Comparison of ENCODE assay signal across 9 cellular contexts in the genomic region with DNA sequence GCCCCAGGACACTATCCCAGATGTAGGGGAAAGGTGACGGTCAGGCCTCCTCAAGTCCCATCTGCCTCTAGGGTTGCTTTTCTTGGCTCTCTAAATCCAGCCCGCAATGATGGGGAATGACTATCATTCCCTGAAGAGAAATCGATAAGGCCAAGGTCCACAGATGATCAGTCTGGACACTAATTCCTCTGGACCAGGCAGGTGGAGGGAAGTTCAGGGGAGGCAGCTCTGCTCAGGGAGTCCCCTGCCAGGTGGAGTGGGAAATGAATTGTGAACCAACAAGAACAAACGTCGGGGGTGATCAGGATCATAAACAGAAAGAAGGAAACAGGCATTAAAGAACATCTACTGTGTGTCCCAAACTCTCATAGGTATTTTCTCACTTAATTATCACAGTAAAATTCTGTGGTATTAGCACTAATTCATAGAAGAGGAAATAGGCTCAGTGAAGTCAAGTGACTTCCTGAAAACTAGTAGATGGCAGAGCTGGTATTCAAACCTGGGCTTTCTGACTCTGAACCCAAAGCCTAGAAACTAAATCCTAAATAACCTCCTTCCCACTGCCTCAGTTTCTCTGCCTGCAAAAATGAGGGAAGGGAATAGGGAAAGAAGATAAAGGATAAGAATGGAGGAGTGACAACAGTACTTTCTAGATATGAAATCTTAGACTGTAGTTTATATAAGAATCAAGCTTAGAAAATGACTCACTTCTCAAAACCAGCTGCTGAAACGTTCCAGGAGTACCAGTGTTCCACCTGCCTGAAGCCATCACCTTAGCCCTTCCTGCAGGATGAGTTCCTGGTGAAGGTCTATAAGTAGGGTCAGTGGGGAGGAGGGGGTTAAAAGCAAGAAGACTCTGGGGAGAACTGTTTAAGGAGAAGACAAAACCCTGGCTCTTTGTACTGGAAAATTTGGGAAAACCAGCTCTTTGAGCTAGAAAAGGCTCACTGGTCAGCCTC. TPM values are rescaled to one million over a fixed set of nuclear protein-coding genes. Genes with fewer than 3 reads are reported as not detected.
DNase-seq lines count a peak whose midpoint lies in the region; ATAC-seq, FAIRE-seq and TF ChIP-seq lines count a peak whose summit lies in the region.
"Had no signal": no experiment of that assay in that cellular context is flagged by ENCODE, and none has a peak within 500 bp of the region (broad histone marks: within the 10 kb centered on the region; RNA-seq: fewer than 3 reads in every experiment).

No MANE protein-coding gene starts in this region.

- no peak overlapping the region for H2AFZ ChIP-seq in HepG2 (ENCODE audit: low read length)

- H3K9ac ChIP-seq in SK-N-MC (ENCODE audit: insufficient read length) = peak overlapping the region; percentile 19
- 0 out of 2 replicates have a peak overlapping the region, but pooled peaks have one; percentile 28 for H3K9ac ChIP-seq in HepG2 (ENCODE audit: insufficient read depth, low read depth, low read length)

- no peak for FAIRE-seq in HepG2 (lab: Jason Lieb, UNC)

- no peaks in the 10 kb centered on the region for H3K79me2 ChIP-seq in HepG2 (ENCODE audit: insufficient read depth, low read length)

- H3K27me3 Mint-ChIP-seq in activated T-cell treated with anti-CD3 and anti-CD28 coated beads, Interleukin-2, amount 50 U/mL, for 4 hours (ENCODE audit: low read depth) = no peaks in the 10 kb centered on the region

- DNase-seq in activated T-cell treated with anti-CD3 and anti-CD28 coated beads, Interleukin-2, amount 50 U/mL, for 4 hours = no peak
- DNase-seq in activated T-cell treated with anti-CD3 and anti-CD28 coated beads for 4 hours (no peak), SK-N-MC (ENCODE audit: low read depth, low spot score) (no peak), HepG2 (ENCODE audit: low spot score) (no peak), suprapubic skin (ENCODE audit: low spot score in 2 of 2) (no peak), WERI-Rb-1 (no peak), lower leg skin (ENCODE audit: low spot score in 2 of 2) (no peak)
- DNase-seq: activated CD8-positive, alpha-beta memory T cell treated with anti-CD3 and anti-CD28 coated beads, Interleukin-2, amount 50 U/mL, for 4 hours had no signal

- H3K4me1 ChIP-seq in HepG2 (ENCODE audit: insufficient read depth, low read length) = peaks cover 90% of the 10 kb centered on the region
- peaks cover 100% of the 10 kb centered on the region for H3K4me1 ChIP-seq in suprapubic skin

- H3K9me3 ChIP-seq in SK-N-MC (ENCODE audit: low read depth, low read length) (no peaks in the 10 kb centered on the region), HepG2 (ENCODE audit: low read length) (no peaks in the 10 kb centered on the region), suprapubic skin (no peaks in the 10 kb centered on the region), WERI-Rb-1 (ENCODE audit: severe bottlenecking) (no peaks in the 10 kb centered on the region)

- H3K27me3 ChIP-seq in HepG2 (ENCODE audit: control insufficient read depth in 1 of 2, insufficient read depth in 2 of 2, low read length in 2 of 2) = no peaks in the 10 kb centered on the region
- no peaks in the 10 kb centered on the region for H3K27me3 ChIP-seq in suprapubic skin
- H3K27me3 ChIP-seq in WERI-Rb-1 (ENCODE audit: insufficient read depth, low read depth, severe bottlenecking) = no peaks in the 10 kb centered on the region

- no TSS peak for BruUV-seq in HepG2 (replicated peaks; lab: Mats Ljungman, UMichigan)

- TF ChIP-seq POLR2A in HepG2 (IDR thresholded peaks at IDR 0.05; ENCODE audit: insufficient read depth in 1 of 2, low read depth in 2 of 2, low read length in 2 of 2) (0 out of 4 replicates have a peak, but pooled peaks of 1 of the 2 experiments have one; percentile 16), suprapubic skin (IDR thresholded peaks at IDR 0.05) (no peak), lower leg skin (IDR thresholded peaks at IDR 0.05) (no peak)

- no peaks in the 10 kb centered on the region for H3K9me3 Mint-ChIP-seq in activated T-cell treated with anti-CD3 and anti-CD28 coated beads, Interleukin-2, amount 50 U/mL, for 4 hours

- H3K36me3 ChIP-seq in SK-N-MC (ENCODE audit: insufficient read depth, low read length) = peaks cover 6% of the 10 kb centered on the region; the same call in 1 of the 2 replicates
- peaks cover 0 to 2% of the 10 kb centered on the region in 2 experiments; a peak in 2 of 5 replicates for H3K36me3 ChIP-seq in HepG2 (replicated peaks in 1 of 2; ENCODE audit: control insufficient read depth in 1 of 2, insufficient read depth in 2 of 2, low read length in 2 of 2)
- H3K36me3 ChIP-seq in suprapubic skin = no peaks in the 10 kb centered on the region
- no peaks in the 10 kb centered on the region for H3K36me3 ChIP-seq in WERI-Rb-1

- TF ChIP-seq CTCF in HepG2 (CRISPR knock-in tag; IDR thresholded peaks at IDR 0.05) (no peak), suprapubic skin (IDR thresholded peaks at IDR 0.05) (no peak), WERI-Rb-1 (IDR thresholded peaks at IDR 0.05; ENCODE audit: low read depth, low read length) (no peak), lower leg skin (IDR thresholded peaks at IDR 0.05) (no peak)

- H3K4me3 ChIP-seq in SK-N-MC = no peak overlapping the region
- no peak overlapping the region for H3K4me3 ChIP-seq in HepG2 (replicated peaks in 1 of 3; ENCODE audit: insufficient read depth in 1 of 3, low read depth in 2 of 3, low read length in 3 of 3)
- no peak overlapping the region for H3K4me3 ChIP-seq in suprapubic skin
- no peak overlapping the region for H3K4me3 ChIP-seq in WERI-Rb-1 (ENCODE audit: low read depth, low read length)
- H3K4me3 ChIP-seq in lower leg skin (ENCODE audit: low read depth, poor library complexity, severe bottlenecking) = no peak overlapping the region

- peaks cover 75% of the 10 kb centered on the region for H3K4me1 Mint-ChIP-seq in activated T-cell treated with anti-CD3 and anti-CD28 coated beads, Interleukin-2, amount 50 U/mL, for 4 hours (ENCODE audit: low read depth)

- H3K27ac ChIP-seq in SK-N-MC (peak overlapping the region; percentile 73), HepG2 (ENCODE audit: extremely low read length, insufficient read depth, low read length) (peak overlapping the region; percentile 33), suprapubic skin (peak overlapping the region; percentile 84), WERI-Rb-1 (no peak overlapping the region)

- intact Hi-C loops in HepG2 (cut with micrococcal nuclease; ENCODE audit: unreplicated experiment) = loop anchor here (10.0 kb wide), 1 partner anchor 174 kb away; no protein-coding TSS in a partner anchor
- intact Hi-C loops in lower leg skin (cut with DNase I; ENCODE audit: low total_unique reads) = loop anchor here (10.0 kb wide), 1 partner anchor 56 kb away; no protein-coding TSS in a partner anchor

- POLR2A ChIA-PET in HepG2 (lab: Yijun Ruan, JAX) = interaction anchor here (1.0 to 15.1 kb wide), 7 partner anchors 8 to 61 kb away, joined by 3 to 371 read pairs (median 29); a partner anchor contains a TSS

- TF ChIP-seq EP300 in HepG2 (IDR thresholded peaks at IDR 0.05; ENCODE audit: low read depth in 2 of 2, low read length in 2 of 2) = peak in 1 of 2 experiments; percentile 33; a peak in 1 of 4 replicates
- TF ChIP-seq EP300 in HepG2 (CRISPR knock-in tag; IDR thresholded peaks at IDR 0.05; ENCODE audit: borderline replicate concordance) = no peak
- TF ChIP-seq EP300 in suprapubic skin (IDR thresholded peaks at IDR 0.05) = no peak

- in situ Hi-C loops in HepG2 (cut with HindIII; ENCODE audit: extremely low pct_ligation_motif_present, low pct_unique_long_range_greater_than_20kb) = no loop called here

- H3K36me3 Mint-ChIP-seq in activated T-cell treated with anti-CD3 and anti-CD28 coated beads, Interleukin-2, amount 50 U/mL, for 4 hours (ENCODE audit: insufficient read depth) = peaks cover 3% of the 10 kb centered on the region

- TF ChIP-seq RAD21 in HepG2 (CRISPR knock-in tag; IDR thresholded peaks at IDR 0.05) = no peak

- H4K20me1 ChIP-seq in HepG2 (ENCODE audit: insufficient read depth, low read length) = no peaks in the 10 kb centered on the region

- H3K4me3 Mint-ChIP-seq in activated T-cell treated with anti-CD3 and anti-CD28 coated beads, Interleukin-2, amount 50 U/mL, for 4 hours = peak overlapping the region; percentile 14

- CTCF ChIA-PET in HepG2 (lab: Yijun Ruan, JAX; ENCODE audit: low intra/inter-chr PET ratio, low total read pairs) = no interaction called here

- WGBS in HepG2 (ENCODE audit: low lambda C conversion rate) = 52% methylated on average over 6 of the region's 6 CpGs
- WGBS in suprapubic skin = 70% methylated on average over 6 of the region's 6 CpGs
- 68% methylated on average over 6 of the region's 6 CpGs for WGBS in lower leg skin, 2 donors

- no peak for ATAC-seq in activated T-cell treated with anti-CD3 and anti-CD28 coated beads, Interleukin-2, amount 50 U/mL, for 4 hours
- ATAC-seq in HepG2 (no peak), HG02642 (IDR thresholded peaks at IDR 0.05; ENCODE audit: poor library complexity, unreplicated experiment) (no peak)

- H3K4me2 ChIP-seq in HepG2 (ENCODE audit: low read depth, low read length) = peak overlapping the region; percentile 43

RNA-seq across cellular contexts. Expression of a gene that starts 7.5 kb away (rescaled TPM):
- 1 to 10 TPM; 3.1 to 7.1 (median 6.6) TPM for total RNA-seq in activated T-cell treated with anti-CD3 and anti-CD28 coated beads, Interleukin-2, amount 50 U/mL, for 4 hours
- total RNA-seq in HepG2 (2016; rRNA removed; fragmentation: Illumina TruSeq; extraction: Trizol) (5.4 and 8.7 TPM in 2 replicates), suprapubic skin (10 to 100 TPM in 2 of 4 donors, 1 to 10 TPM in 2; 2.6 to 11.1 (median 9.8) TPM), lower leg skin (10 to 100 TPM in 1 of 4 donors, 1 to 10 TPM in 3; 2.1 to 11.8 (median 8.4) TPM)
- total RNA-seq in HepG2 (2016; cell fraction: cytosol; rRNA removed; fragmentation: Illumina TruSeq; extraction: Trizol; ENCODE audit: low read depth) = 0.88 and 1.0 TPM in 2 replicates
- 5.1 and 9.6 TPM in 2 replicates for total RNA-seq in HepG2 (2016; cell fraction: insoluble cytoplasmic fraction; rRNA removed; fragmentation: Illumina TruSeq; extraction: Trizol)
- 2.8 and 3.2 TPM in 2 replicates for total RNA-seq in HepG2 (2016; cell fraction: membrane; rRNA removed; fragmentation: Illumina TruSeq; extraction: Trizol)
- total RNA-seq in HepG2 (2016; cell fraction: nucleus; rRNA removed; fragmentation: Illumina TruSeq; extraction: Trizol) = 11.8 and 14.8 TPM in 2 replicates
- polyA plus RNA-seq in HepG2 (2011; rRNA removed) = 15.9 and 32.7 TPM in 2 replicates
- 12.2 and 20.6 TPM in 2 replicates for polyA plus RNA-seq in HepG2 (2011; cell fraction: cytosol; rRNA removed)
- 28.3 and 48.7 TPM in 2 replicates for polyA plus RNA-seq in HepG2 (2011; cell fraction: nucleus; rRNA removed)
- polyA plus RNA-seq in HepG2 (2012) = 14.9 and 27.8 TPM in 2 replicates
- polyA plus RNA-seq in HepG2 (2016; cell fraction: cytosol; fragmentation: Illumina TruSeq; extraction: Trizol; ENCODE audit: low read depth) = 0.38 and 0.44 TPM in 2 replicates
- polyA plus RNA-seq in HepG2 (2016; cell fraction: insoluble cytoplasmic fraction; fragmentation: Illumina TruSeq; extraction: Trizol; ENCODE audit: low read depth) = 4.3 and 4.9 TPM in 2 replicates
- 0.95 and 1.0 TPM in 2 replicates for polyA plus RNA-seq in HepG2 (2016; cell fraction: membrane; fragmentation: Illumina TruSeq; extraction: Trizol; ENCODE audit: low read depth)
- 13.0 and 15.3 TPM in 2 replicates for polyA plus RNA-seq in HepG2 (2016; cell fraction: nucleus; fragmentation: Illumina TruSeq; extraction: Trizol; ENCODE audit: insufficient read depth, low read depth)
- polyA minus RNA-seq in HepG2 (2011; rRNA and poly(A)+ RNA removed; ENCODE audit: low replicate concordance) = 3.0 and 44.4 TPM in 2 replicates
- 11.2 and 23.6 TPM in 2 replicates for polyA minus RNA-seq in HepG2 (2011; cell fraction: cytosol; rRNA and poly(A)+ RNA removed)
- polyA minus RNA-seq in HepG2 (2011; cell fraction: nucleus; rRNA and poly(A)+ RNA removed) = 23.4 and 35.4 TPM in 2 replicates

RNA-seq across cellular contexts. Expression of a gene that starts 59.6 kb away (rescaled TPM):
- total RNA-seq in activated T-cell treated with anti-CD3 and anti-CD28 coated beads, Interleukin-2, amount 50 U/mL, for 4 hours = 10 to 100 TPM; 12.1 to 17.4 (median 15.6) TPM
- total RNA-seq in HepG2 (2016; rRNA removed; fragmentation: Illumina TruSeq; extraction: Trizol) (63.5 and 71.9 TPM in 2 replicates), suprapubic skin (10 to 100 TPM in 2 of 4 donors, 1 to 10 TPM in 2; 1.8 to 12.2 (median 8.8) TPM), lower leg skin (1 to 10 TPM; 1.3 to 4.5 (median 2.1) TPM)
- 14.9 and 17.0 TPM in 2 replicates for total RNA-seq in HepG2 (2016; cell fraction: cytosol; rRNA removed; fragmentation: Illumina TruSeq; extraction: Trizol; ENCODE audit: low read depth)
- total RNA-seq in HepG2 (2016; cell fraction: insoluble cytoplasmic fraction; rRNA removed; fragmentation: Illumina TruSeq; extraction: Trizol) = 60.4 and 74.3 TPM in 2 replicates
- 19.2 and 19.9 TPM in 2 replicates for total RNA-seq in HepG2 (2016; cell fraction: membrane; rRNA removed; fragmentation: Illumina TruSeq; extraction: Trizol)
- total RNA-seq in HepG2 (2016; cell fraction: nucleus; rRNA removed; fragmentation: Illumina TruSeq; extraction: Trizol) = 68.9 and 70.1 TPM in 2 replicates
- polyA plus RNA-seq in HepG2 (2011; rRNA removed) = 16.0 and 26.2 TPM in 2 replicates
- 6.4 and 7.2 TPM in 2 replicates for polyA plus RNA-seq in HepG2 (2011; cell fraction: cytosol; rRNA removed)
- polyA plus RNA-seq in HepG2 (2011; cell fraction: nucleus; rRNA removed) = 24.4 and 31.6 TPM in 2 replicates
- polyA plus RNA-seq in HepG2 (2012) = 11.0 and 22.9 TPM in 2 replicates
- polyA plus RNA-seq in HepG2 (2016; cell fraction: cytosol; fragmentation: Illumina TruSeq; extraction: Trizol; ENCODE audit: low read depth) = 2.0 and 2.3 TPM in 2 replicates
- polyA plus RNA-seq in HepG2 (2016; cell fraction: insoluble cytoplasmic fraction; fragmentation: Illumina TruSeq; extraction: Trizol; ENCODE audit: low read depth) = 56.3 and 61.0 TPM in 2 replicates
- 4.9 and 5.6 TPM in 2 replicates for polyA plus RNA-seq in HepG2 (2016; cell fraction: membrane; fragmentation: Illumina TruSeq; extraction: Trizol; ENCODE audit: low read depth)
- polyA plus RNA-seq in HepG2 (2016; cell fraction: nucleus; fragmentation: Illumina TruSeq; extraction: Trizol; ENCODE audit: insufficient read depth, low read depth) = 94.8 and 96.7 TPM in 2 replicates
- 11.0 and 45.9 TPM in 2 replicates for polyA minus RNA-seq in HepG2 (2011; rRNA and poly(A)+ RNA removed; ENCODE audit: low replicate concordance)
- 9.9 and 10.4 TPM in 2 replicates for polyA minus RNA-seq in HepG2 (2011; cell fraction: cytosol; rRNA and poly(A)+ RNA removed)
- 50.4 and 68.2 TPM in 2 replicates for polyA minus RNA-seq in HepG2 (2011; cell fraction: nucleus; rRNA and poly(A)+ RNA removed)
